In the genomic region with DNA sequence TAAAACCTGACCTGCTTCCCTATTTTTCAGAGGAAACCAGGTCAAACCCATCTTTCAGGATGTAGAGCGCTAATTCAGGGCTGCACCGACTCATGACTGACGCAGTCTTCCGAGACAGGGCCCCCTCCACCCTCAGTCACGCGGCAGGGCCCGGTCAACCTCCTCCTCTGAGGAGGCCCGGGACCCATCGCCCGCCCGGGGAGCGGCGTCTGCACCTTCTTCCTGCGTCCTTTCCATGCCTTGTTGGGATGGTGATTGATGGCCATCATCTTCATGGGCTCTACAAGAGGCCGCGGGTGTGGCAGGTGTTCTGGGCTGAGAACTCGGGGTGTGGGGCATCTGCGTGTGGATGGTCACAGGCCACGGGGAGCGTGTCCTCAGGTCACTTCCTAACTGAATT, we compare ENCODE assay signal across 15 cellular contexts. TPM values are rescaled to one million over a fixed set of nuclear protein-coding genes. Genes with fewer than 3 reads are reported as not detected.
DNase-seq lines count a peak whose midpoint lies in the region; ATAC-seq and TF ChIP-seq lines count a peak whose summit lies in the region.
"Had no signal": no experiment of that assay in that cellular context is flagged by ENCODE, and none has a peak within 500 bp of the region (broad histone marks: within the 10 kb centered on the region; RNA-seq: fewer than 3 reads in every experiment).

No MANE protein-coding gene starts in this region.

- ATAC-seq in GM23338, result peak; percentile 25; the same call in 2 of the 3 replicates
- no peak; the same call in 1 of the 2 replicates for ATAC-seq in WTC11
- peak; percentile 13 for ATAC-seq in left lobe of liver
- no peak for ATAC-seq in GM21447 (IDR thresholded peaks at IDR 0.05; ENCODE audit: unreplicated experiment)
- no peak for ATAC-seq in GM18517 (IDR thresholded peaks at IDR 0.05; ENCODE audit: unreplicated experiment)
- ATAC-seq: CD8-positive, alpha-beta T cell had no signal

- TF ChIP-seq CTCF in GM23338 (conservative IDR thresholded peaks at IDR 0.05; ENCODE audit: low read depth in 2 of 2) (no peak), WTC11 (IDR thresholded peaks at IDR 0.05) (no peak), osteoblast (IDR thresholded peaks at IDR 0.05; ENCODE audit: extremely low read depth, low read depth, low read length) (no peak)

- H2AFZ ChIP-seq in GM23338 (no peak overlapping the region), osteoblast (ENCODE audit: low read length) (no peak overlapping the region)

- H3K27ac ChIP-seq in GM23338 (ENCODE audit: low read depth) (no peak overlapping the region), osteoblast (ENCODE audit: low read depth, low read length) (no peak overlapping the region)
- H3K27ac ChIP-seq: BLaER1 treated with 17β-estradiol and CSF1 and Interleukin-3, amounts not matched to agents 10 nM and 100 nM had no signal

- H3K4me2 ChIP-seq in GM23338 (no peak overlapping the region), osteoblast (ENCODE audit: insufficient read depth, low read length) (no peak overlapping the region)
- H3K4me2 ChIP-seq: BLaER1 treated with 17β-estradiol and CSF1 and Interleukin-3, amounts not matched to agents 10 nM and 100 nM had no signal

- DNase-seq in GM23338 (ENCODE audit: low spot score) (no peak), WTC11 (ENCODE audit: low spot score) (no peak), left lobe of liver (ENCODE audit: low spot score) (no peak), osteoblast (ENCODE audit: insufficient read length, low spot score, missing footprints) (peak; percentile 15), cerebellar nuclear complex (lab: John Stamatoyannopoulos, UW) (no peak)
- DNase-seq: Calu3; CD8-positive, alpha-beta T cell; DMS79 treated with DMSO at 0.1 percent for 48 hours; GF-D8; HFFc6 had no signal

- H3K9me3 ChIP-seq in osteoblast (ENCODE audit: low read depth, low read length), result no peaks in the 10 kb centered on the region
- H3K9me3 ChIP-seq: BLaER1 treated with 17β-estradiol and CSF1 and Interleukin-3, amounts not matched to agents 10 nM and 100 nM had no signal

- H3K4me1 ChIP-seq in GM23338 (ENCODE audit: insufficient read depth) (no peaks in the 10 kb centered on the region), osteoblast (ENCODE audit: insufficient read depth, low read length) (no peaks in the 10 kb centered on the region)
- H3K4me1 ChIP-seq: BLaER1 treated with 17β-estradiol and CSF1 and Interleukin-3, amounts not matched to agents 10 nM and 100 nM had no signal

- H3K4me1 Mint-ChIP-seq in GM23338, result no peaks in the 10 kb centered on the region; the same call in 2 of the 3 replicates
- H3K4me1 Mint-ChIP-seq in WTC11, result peaks cover 7% of the 10 kb centered on the region
- H3K4me1 Mint-ChIP-seq: B cell had no signal

- H3K9me3 Mint-ChIP-seq in GM23338 (no peaks in the 10 kb centered on the region; the same call in 2 of the 3 replicates), WTC11 (no peaks in the 10 kb centered on the region)
- H3K9me3 Mint-ChIP-seq: CD8-positive, alpha-beta T cell; HFFc6 had no signal

- H3K4me3 ChIP-seq in GM23338 (no peak overlapping the region), osteoblast (ENCODE audit: insufficient read depth, low read length) (no peak overlapping the region)
- H3K4me3 ChIP-seq: BLaER1 treated with 17β-estradiol and CSF1 and Interleukin-3, amounts not matched to agents 10 nM and 100 nM had no signal

- H3K4me3 Mint-ChIP-seq in GM23338 (no peak overlapping the region), WTC11 (no peak overlapping the region)
- H3K4me3 Mint-ChIP-seq: B cell; CD8-positive, alpha-beta T cell; HFFc6 had no signal

- CTCF ChIA-PET in WTC11 (lab: Charles Lee), result interaction anchor here (0.6 to 3.3 kb wide), 4 partner anchors 13 to 56 kb away, joined by 3 to 11 read pairs (median 6); no protein-coding TSS in a partner anchor

- H3K36me3 Mint-ChIP-seq in GM23338 (ENCODE audit: low read depth) (peaks cover 75% of the 10 kb centered on the region), WTC11 (peaks cover 52% of the 10 kb centered on the region)
- H3K36me3 Mint-ChIP-seq: CD8-positive, alpha-beta T cell had no signal

- POLR2A ChIA-PET in WTC11 (lab: Charles Lee), result no interaction called here

- H4K20me1 ChIP-seq in GM23338 (replicated peaks; ENCODE audit: insufficient read depth), result peaks cover 4% of the 10 kb centered on the region
- no peaks in the 10 kb centered on the region for H4K20me1 ChIP-seq in osteoblast (ENCODE audit: insufficient read depth, low read length)
- H4K20me1 ChIP-seq: BLaER1 treated with 17β-estradiol and CSF1 and Interleukin-3, amounts not matched to agents 10 nM and 100 nM had no signal

- H3K9me2 ChIP-seq in GM23338 (ENCODE audit: insufficient read depth), result no peaks in the 10 kb centered on the region

- H3K27me3 ChIP-seq in GM23338 (ENCODE audit: insufficient read depth) (no peaks in the 10 kb centered on the region), osteoblast (ENCODE audit: insufficient read depth, low read length) (no peaks in the 10 kb centered on the region)
- H3K27me3 ChIP-seq: BLaER1 treated with 17β-estradiol and CSF1 and Interleukin-3, amounts not matched to agents 10 nM and 100 nM had no signal

- no peaks in the 10 kb centered on the region for H3K36me3 ChIP-seq in GM23338 (ENCODE audit: insufficient read depth)
- H3K36me3 ChIP-seq in osteoblast (ENCODE audit: insufficient read depth, low read length), result no peaks in the 10 kb centered on the region
- H3K36me3 ChIP-seq: BLaER1 treated with 17β-estradiol and CSF1 and Interleukin-3, amounts not matched to agents 10 nM and 100 nM had no signal

- 0 out of 2 replicates have a peak, but pooled peaks cover 10% of the 10 kb centered on the region for H3F3A ChIP-seq in GM23338 (replicated peaks; ENCODE audit: low read depth)

- H3K79me2 ChIP-seq in GM23338 (replicated peaks; ENCODE audit: insufficient read depth) (no peaks in the 10 kb centered on the region; the same call in 1 of the 2 replicates), osteoblast (ENCODE audit: insufficient read depth, low read length) (no peaks in the 10 kb centered on the region)

- H3K27me3 Mint-ChIP-seq in GM23338 (ENCODE audit: insufficient read depth, low read depth, poor library complexity) (peaks cover 5% of the 10 kb centered on the region), WTC11 (ENCODE audit: low read depth) (no peaks in the 10 kb centered on the region)

- H3K27ac Mint-ChIP-seq in GM23338 (peak overlapping the region; percentile 44; the same call in 1 of the 2 replicates), WTC11 (peak overlapping the region; percentile 86; the same call in 1 of the 2 replicates)
- H3K27ac Mint-ChIP-seq: B cell; CD8-positive, alpha-beta T cell; HFFc6 had no signal

TF ChIP-seq in GM23338, 12 proteins besides CTCF, POLR2A, EP300 and RAD21 (continues in another document):
- TF ChIP-seq ZNF331 (CRISPR knock-in tag; IDR thresholded peaks at IDR 0.05; ENCODE audit: low read depth), result no peak
- no peak for TF ChIP-seq CREB1 (CRISPR knock-in tag; IDR thresholded peaks at IDR 0.05; ENCODE audit: low read depth)
- TF ChIP-seq, protein P1, sequence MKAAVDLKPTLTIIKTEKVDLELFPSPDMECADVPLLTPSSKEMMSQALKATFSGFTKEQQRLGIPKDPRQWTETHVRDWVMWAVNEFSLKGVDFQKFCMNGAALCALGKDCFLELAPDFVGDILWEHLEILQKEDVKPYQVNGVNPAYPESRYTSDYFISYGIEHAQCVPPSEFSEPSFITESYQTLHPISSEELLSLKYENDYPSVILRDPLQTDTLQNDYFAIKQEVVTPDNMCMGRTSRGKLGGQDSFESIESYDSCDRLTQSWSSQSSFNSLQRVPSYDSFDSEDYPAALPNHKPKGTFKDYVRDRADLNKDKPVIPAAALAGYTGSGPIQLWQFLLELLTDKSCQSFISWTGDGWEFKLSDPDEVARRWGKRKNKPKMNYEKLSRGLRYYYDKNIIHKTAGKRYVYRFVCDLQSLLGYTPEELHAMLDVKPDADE (IDR thresholded peaks at IDR 0.05), result no peak
- TF ChIP-seq EZH2phosphoT487 (IDR thresholded peaks at IDR 0.05; ENCODE audit: unreplicated experiment), result no peak

TF ChIP-seq in WTC11, 78 proteins besides CTCF, POLR2A, EP300 and RAD21 (continues in another document):
- no peak for TF ChIP-seq ZNF423 (CRISPR knock-in tag; IDR thresholded peaks at IDR 0.05)
- TF ChIP-seq FOXJ3 (CRISPR knock-in tag; IDR thresholded peaks at IDR 0.05; ENCODE audit: borderline replicate concordance), result no peak
- no peak for TF ChIP-seq NFE2L1 (CRISPR knock-in tag; IDR thresholded peaks at IDR 0.05)
- TF ChIP-seq, protein P2, sequence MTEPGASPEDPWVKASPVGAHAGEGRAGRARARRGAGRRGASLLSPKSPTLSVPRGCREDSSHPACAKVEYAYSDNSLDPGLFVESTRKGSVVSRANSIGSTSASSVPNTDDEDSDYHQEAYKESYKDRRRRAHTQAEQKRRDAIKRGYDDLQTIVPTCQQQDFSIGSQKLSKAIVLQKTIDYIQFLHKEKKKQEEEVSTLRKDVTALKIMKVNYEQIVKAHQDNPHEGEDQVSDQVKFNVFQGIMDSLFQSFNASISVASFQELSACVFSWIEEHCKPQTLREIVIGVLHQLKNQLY (CRISPR knock-in tag; IDR thresholded peaks at IDR 0.05), result no peak
- no peak for TF ChIP-seq NR2C2 (CRISPR knock-in tag; IDR thresholded peaks at IDR 0.05)
- TF ChIP-seq, protein P3, sequence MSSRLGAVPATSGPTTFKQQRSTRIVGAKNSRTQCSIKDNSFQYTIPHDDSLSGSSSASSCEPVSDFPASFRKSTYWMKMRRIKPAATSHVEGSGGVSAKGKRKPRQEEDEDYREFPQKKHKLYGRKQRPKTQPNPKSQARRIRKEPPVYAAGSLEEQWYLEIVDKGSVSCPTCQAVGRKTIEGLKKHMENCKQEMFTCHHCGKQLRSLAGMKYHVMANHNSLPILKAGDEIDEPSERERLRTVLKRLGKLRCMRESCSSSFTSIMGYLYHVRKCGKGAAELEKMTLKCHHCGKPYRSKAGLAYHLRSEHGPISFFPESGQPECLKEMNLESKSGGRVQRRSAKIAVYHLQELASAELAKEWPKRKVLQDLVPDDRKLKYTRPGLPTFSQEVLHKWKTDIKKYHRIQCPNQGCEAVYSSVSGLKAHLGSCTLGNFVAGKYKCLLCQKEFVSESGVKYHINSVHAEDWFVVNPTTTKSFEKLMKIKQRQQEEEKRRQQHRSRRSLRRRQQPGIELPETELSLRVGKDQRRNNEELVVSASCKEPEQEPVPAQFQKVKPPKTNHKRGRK (CRISPR knock-in tag; IDR thresholded peaks at IDR 0.05; ENCODE audit: borderline replicate concordance), result no peak
- TF ChIP-seq NFYB (CRISPR knock-in tag; conservative IDR thresholded peaks at IDR 0.05; ENCODE audit: low read depth), result no peak
- no peak for TF ChIP-seq GRHL2 (CRISPR knock-in tag; IDR thresholded peaks at IDR 0.05; ENCODE audit: insufficient replicate concordance, severe bottlenecking)

RNA-seq across cellular contexts. Expression of a gene that starts 26.0 kb away (rescaled TPM):
- total RNA-seq in GM23338 (2014; rRNA removed; shearing (Covaris generic)), result 33.9 and 56.2 TPM in 2 replicates
- 55.7 and 61.8 TPM in 2 replicates for polyA plus RNA-seq in GM23338 (2016; fragmentation: Nextera tagmentation; extraction: Ambion mirVana)
- total RNA-seq in WTC11 (2021) (59.0 to 62.0 TPM (median 60.0 TPM) in 3 replicates), left lobe of liver (38.3 TPM), osteoblast (0.29 and 0.36 TPM in 2 replicates)
- total RNA-seq: A172; B cell; CD8-positive, alpha-beta T cell had no signal

RNA-seq across cellular contexts. Expression of a gene that starts 40.9 kb away (rescaled TPM):
- total RNA-seq in GM23338 (2014; rRNA removed; shearing (Covaris generic)), result 97.8 and 107 TPM in 2 replicates
- polyA plus RNA-seq in GM23338 (2016; fragmentation: Nextera tagmentation; extraction: Ambion mirVana), result 34.5 and 36.5 TPM in 2 replicates
- total RNA-seq in WTC11 (2021) (135 to 150 TPM (median 140 TPM) in 3 replicates), left lobe of liver (217 TPM), osteoblast (211 and 216 TPM in 2 replicates)

Comparison
In these comparisons a context has a peak if more than half of its experiments do, and no peak if none do; other contexts are left out.
1. ATAC-seq: peak in GM23338 (single experiment) and left lobe of liver (single experiment); none in WTC11 (single experiment), GM21447 (single experiment) and GM18517 (single experiment).
2. RNA of a gene that starts 26.0 kb away (total RNA-seq): 59.0 to 62.0 TPM in WTC11, 33.9 to 56.2 TPM in GM23338 and 38.3 TPM in left lobe of liver (single experiment); 0.29 to 0.36 TPM in osteoblast; every median in the first group is over 10 times any median in the second.